ENCODE assay signal across 18 cellular contexts in the genomic region with DNA sequence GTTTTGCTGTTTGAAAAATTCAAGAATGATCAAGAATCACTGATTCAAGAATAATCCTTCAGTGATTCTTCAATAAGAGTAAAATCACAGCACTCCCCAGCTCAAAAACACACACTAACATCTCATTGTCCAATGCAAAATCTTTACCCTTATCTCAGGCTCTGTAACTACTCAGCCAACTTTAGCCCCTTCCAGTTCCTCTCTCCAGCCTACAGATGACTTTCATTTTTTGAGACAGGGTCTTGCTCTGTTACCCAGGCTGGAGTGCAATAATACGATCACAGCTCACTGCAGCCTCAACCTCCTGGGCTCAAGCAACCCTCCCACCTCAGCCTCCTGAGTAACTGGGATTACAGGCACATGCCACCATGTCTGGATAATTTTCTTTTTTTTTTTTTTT. TPM values are rescaled to one million over a fixed set of nuclear protein-coding genes. Genes with fewer than 3 reads are reported as not detected.
DNase-seq lines count a peak whose midpoint lies in the region; ATAC-seq, FAIRE-seq and TF ChIP-seq lines count a peak whose summit lies in the region.
"Had no signal": no experiment of that assay in that cellular context is flagged by ENCODE, and none has a peak within 500 bp of the region (broad histone marks: within the 10 kb centered on the region; RNA-seq: fewer than 3 reads in every experiment).

No MANE protein-coding gene starts in this region.

- no peaks in the 10 kb centered on the region for H3K9me2 ChIP-seq in SK-N-SH

- H3K4me1 ChIP-seq in SK-N-SH (ENCODE audit: control insufficient read depth in 1 of 2, insufficient read depth in 2 of 2, low read depth in 1 of 2, low read length in 1 of 2), result peaks cover 13 to 16% of the 10 kb centered on the region in 2 experiments; a peak in 1 of 4 replicates
- H3K4me1 ChIP-seq in CD8-positive, alpha-beta T cell (ENCODE audit: insufficient read depth, low read length), result peaks cover 38% of the 10 kb centered on the region
- H3K4me1 ChIP-seq in effector memory CD4-positive, alpha-beta T cell (ENCODE audit: control insufficient read depth, insufficient read depth, low read length, poor library complexity, severe bottlenecking), result peaks cover 20% of the 10 kb centered on the region
- H3K4me1 ChIP-seq: SJCRH30 had no signal

- peaks cover 93% of the 10 kb centered on the region for H3K79me2 ChIP-seq in SK-N-SH (ENCODE audit: insufficient read depth)

- H3K9me3 ChIP-seq in SK-N-SH, result no peaks in the 10 kb centered on the region
- no peaks in the 10 kb centered on the region for H3K9me3 ChIP-seq in CD8-positive, alpha-beta T cell (ENCODE audit: low read length)
- H3K9me3 ChIP-seq in effector memory CD4-positive, alpha-beta T cell (ENCODE audit: control insufficient read depth, low read length), result no peaks in the 10 kb centered on the region
- H3K9me3 ChIP-seq: BLaER1 treated with 17β-estradiol and CSF1 and Interleukin-3, amounts not matched to agents 10 nM and 100 nM had no signal

- 0 out of 2 replicates have a peak overlapping the region, but pooled peaks have one; percentile 37 for H3K4me2 ChIP-seq in SK-N-SH

- H3K9me3 Mint-ChIP-seq in CD8-positive, alpha-beta T cell, result no peaks in the 10 kb centered on the region
- no peaks in the 10 kb centered on the region for H3K9me3 Mint-ChIP-seq in central memory CD8-positive, alpha-beta T cell
- no peaks in the 10 kb centered on the region for H3K9me3 Mint-ChIP-seq in osteocyte (ENCODE audit: unreplicated experiment)
- H3K9me3 Mint-ChIP-seq: activated naive CD4-positive, alpha-beta T cell treated with anti-CD3 and anti-CD28 coated beads, Interleukin-2, amount 10 ng/mL, durations not matched to agents 7 days and 5 days; nephron had no signal

- H3K27me3 Mint-ChIP-seq in CD8-positive, alpha-beta T cell (ENCODE audit: low read depth), result no peaks in the 10 kb centered on the region
- no peaks in the 10 kb centered on the region for H3K27me3 Mint-ChIP-seq in central memory CD8-positive, alpha-beta T cell
- no peaks in the 10 kb centered on the region for H3K27me3 Mint-ChIP-seq in osteocyte (ENCODE audit: unreplicated experiment)
- H3K27me3 Mint-ChIP-seq: activated naive CD4-positive, alpha-beta T cell treated with anti-CD3 and anti-CD28 coated beads, Interleukin-2, amount 10 ng/mL, durations not matched to agents 7 days and 5 days had no signal

- ATAC-seq in SK-N-SH treated with all-trans-retinoic acid at 6 μM for 48 hours (no peak), GM21786 (IDR thresholded peaks at IDR 0.05; ENCODE audit: unreplicated experiment) (no peak)
- ATAC-seq in CD8-positive, alpha-beta T cell, result no peak
- ATAC-seq in central memory CD8-positive, alpha-beta T cell (replicated peaks; ENCODE audit: extremely low read depth, poor library complexity, severe bottlenecking), result no peak

- no peak for TF ChIP-seq EP300 in SK-N-SH (IDR thresholded peaks at IDR 0.05; ENCODE audit: borderline replicate concordance in 1 of 2, low read depth in 1 of 2, low read length in 1 of 2)

- no peak for FAIRE-seq in D721Med (lab: Jason Lieb, UNC)
- FAIRE-seq: TTC549 had no signal

- H3K9ac ChIP-seq in SK-N-SH, result no peak overlapping the region
- H3K9ac ChIP-seq: BLaER1 treated with 17β-estradiol and CSF1 and Interleukin-3, amounts not matched to agents 10 nM and 100 nM; GM23248 had no signal

- POLR2A ChIA-PET in SK-N-SH (lab: Yijun Ruan, JAX), result no interaction called here
- POLR2A ChIA-PET in CD8-positive, alpha-beta T cell (lab: Charles Lee), result interaction anchor here (1.5 to 2.5 kb wide), 2 partner anchors 14 to 26 kb away, joined by 3 to 15 read pairs; partner anchors contain the start of gene STAT3

- no peak overlapping the region for H3K4me3 ChIP-seq in SK-N-SH (ENCODE audit: low read depth in 2 of 2, low read length in 1 of 2)
- H3K4me3 ChIP-seq in CD8-positive, alpha-beta T cell (ENCODE audit: low read depth, low read length), result no peak overlapping the region
- no peak overlapping the region for H3K4me3 ChIP-seq in effector memory CD4-positive, alpha-beta T cell (ENCODE audit: insufficient read depth, low read depth, low read length, poor library complexity, severe bottlenecking)
- H3K4me3 ChIP-seq: BLaER1 treated with 17β-estradiol and CSF1 and Interleukin-3, amounts not matched to agents 10 nM and 100 nM; GM23248; SJCRH30 had no signal

- H4K20me1 ChIP-seq in SK-N-SH (ENCODE audit: insufficient read depth), result peaks cover 85% of the 10 kb centered on the region

- peaks cover 40% of the 10 kb centered on the region for H3F3A ChIP-seq in SK-N-SH (replicated peaks; ENCODE audit: insufficient read depth)

- WGBS in SK-N-SH (ENCODE audit: low lambda C conversion rate), result 100% methylated on average over 1 of the region's 1 CpG

- no peaks in the 10 kb centered on the region for H3K27me3 ChIP-seq in SK-N-SH (ENCODE audit: insufficient read depth)
- H3K27me3 ChIP-seq in CD8-positive, alpha-beta T cell (ENCODE audit: insufficient read depth, low read length), result no peaks in the 10 kb centered on the region
- no peaks in the 10 kb centered on the region for H3K27me3 ChIP-seq in effector memory CD4-positive, alpha-beta T cell (replicated peaks; ENCODE audit: control insufficient read depth, insufficient read depth, low read length, poor library complexity, severe bottlenecking)
- H3K27me3 ChIP-seq: BLaER1 treated with 17β-estradiol and CSF1 and Interleukin-3, amounts not matched to agents 10 nM and 100 nM; SJCRH30 had no signal

- H3K27ac Mint-ChIP-seq in CD8-positive, alpha-beta T cell, result peak overlapping the region; percentile 9
- H3K27ac Mint-ChIP-seq in central memory CD8-positive, alpha-beta T cell (ENCODE audit: low read depth), result peak overlapping the region; percentile 0
- peak overlapping the region; percentile 92 for H3K27ac Mint-ChIP-seq in osteocyte (ENCODE audit: unreplicated experiment)
- H3K27ac Mint-ChIP-seq: endodermal cell, nephron had no signal

- CTCF ChIA-PET in SK-N-SH (lab: Yijun Ruan, JAX), result interaction anchor here (1.6 kb wide), 1 partner anchor 41 kb away, joined by 3 read pairs; no protein-coding TSS in a partner anchor
- CTCF ChIA-PET in CD8-positive, alpha-beta T cell (lab: Charles Lee), result interaction anchor here (0.6 kb wide), 1 partner anchor 11 kb away, joined by 3 read pairs; no protein-coding TSS in a partner anchor

- TF ChIP-seq CTCF in SK-N-SH (IDR thresholded peaks at IDR 0.05), result no peak
- no peak for TF ChIP-seq CTCF in CD8-positive, alpha-beta T cell (IDR thresholded peaks at IDR 0.05)
- no peak for TF ChIP-seq CTCF in osteocyte (IDR thresholded peaks at IDR 0.05)
- no peak for TF ChIP-seq CTCF in D721Med (IDR thresholded peaks at IDR 0.05; ENCODE audit: insufficient read depth, missing control alignments)

- DNase-seq in SK-N-SH, result no peak
- DNase-seq in CD8-positive, alpha-beta T cell, result no peak
- DNase-seq in central memory CD8-positive, alpha-beta T cell (ENCODE audit: low spot score in 2 of 2), result no peak
- no peak for DNase-seq in osteocyte (ENCODE audit: extremely low spot score, unreplicated experiment)
- no peak for DNase-seq in D721Med (ENCODE audit: insufficient read length, low spot score)
- no peak for DNase-seq in effector memory CD4-positive, alpha-beta T cell
- DNase-seq: activated CD4-positive, alpha-beta T cell treated with anti-CD3 and anti-CD28 coated beads, Interleukin-2, amount 50 U/mL, for 48 hours; activated naive CD4-positive, alpha-beta T cell treated with anti-CD3 and anti-CD28 coated beads, Interleukin-2, amount 10 ng/mL, durations not matched to agents 7 days and 5 days; endodermal cell; foreskin fibroblast; GM23248; NCI-H1694 treated with DMSO at 0.1 percent for 48 hours; SJCRH30 had no signal

- intact Hi-C loops in CD8-positive, alpha-beta T cell (cut with DNase I, micrococcal nuclease), result no loop called here

- peaks cover 0 to 6% of the 10 kb centered on the region in 2 experiments for H3K36me3 ChIP-seq in SK-N-SH (replicated peaks in 1 of 2; ENCODE audit: control insufficient read depth in 1 of 2, insufficient read depth in 2 of 2, low read length in 1 of 2)
- no peaks in the 10 kb centered on the region for H3K36me3 ChIP-seq in CD8-positive, alpha-beta T cell (ENCODE audit: insufficient read depth, low read length)
- H3K36me3 ChIP-seq in effector memory CD4-positive, alpha-beta T cell (ENCODE audit: control insufficient read depth, insufficient read depth, low read length), result no peaks in the 10 kb centered on the region
- H3K36me3 ChIP-seq: SJCRH30 had no signal

- H2AFZ ChIP-seq in SK-N-SH (ENCODE audit: low read depth), result no peak overlapping the region
- H2AFZ ChIP-seq: GM23248 had no signal

- peaks cover 71% of the 10 kb centered on the region for H3K4me1 Mint-ChIP-seq in CD8-positive, alpha-beta T cell (ENCODE audit: low read depth)
- H3K4me1 Mint-ChIP-seq in central memory CD8-positive, alpha-beta T cell, result peaks cover 70% of the 10 kb centered on the region
- H3K4me1 Mint-ChIP-seq in osteocyte (ENCODE audit: unreplicated experiment), result peaks cover 95% of the 10 kb centered on the region

- peaks cover 44% of the 10 kb centered on the region for H3K36me3 Mint-ChIP-seq in CD8-positive, alpha-beta T cell
- H3K36me3 Mint-ChIP-seq in central memory CD8-positive, alpha-beta T cell (ENCODE audit: insufficient read depth), result peaks cover 6% of the 10 kb centered on the region
- H3K36me3 Mint-ChIP-seq in osteocyte (ENCODE audit: unreplicated experiment), result no peaks in the 10 kb centered on the region

- H3K27ac ChIP-seq in SK-N-SH (ENCODE audit: low read depth in 2 of 2, low read length in 1 of 2), result peak overlapping the region in 1 of 2 experiments; percentile 86; a peak in 1 of 4 replicates
- no peak overlapping the region for H3K27ac ChIP-seq in CD8-positive, alpha-beta T cell (ENCODE audit: low read depth, low read length)
- no peak overlapping the region for H3K27ac ChIP-seq in effector memory CD4-positive, alpha-beta T cell (ENCODE audit: insufficient read depth, low read length, poor library complexity, severe bottlenecking)
- H3K27ac ChIP-seq: BLaER1 treated with 17β-estradiol and CSF1 and Interleukin-3, amounts not matched to agents 10 nM and 100 nM; SJCRH30 had no signal

- TF ChIP-seq RAD21 in SK-N-SH (IDR thresholded peaks at IDR 0.05; ENCODE audit: low read length), result no peak

- no peak overlapping the region for H3K4me3 Mint-ChIP-seq in CD8-positive, alpha-beta T cell
- no peak overlapping the region for H3K4me3 Mint-ChIP-seq in central memory CD8-positive, alpha-beta T cell
- peak overlapping the region; percentile 54 for H3K4me3 Mint-ChIP-seq in osteocyte (ENCODE audit: unreplicated experiment)
- H3K4me3 Mint-ChIP-seq: activated naive CD4-positive, alpha-beta T cell treated with anti-CD3 and anti-CD28 coated beads, Interleukin-2, amount 10 ng/mL, durations not matched to agents 7 days and 5 days; endodermal cell; nephron had no signal

TF ChIP-seq in SK-N-SH treated with all-trans-retinoic acid at 6 μM for 48 hours, 23 proteins besides CTCF, POLR2A, EP300 and RAD21 (continues in another document):
- no peak for TF ChIP-seq TCF4 (CRISPR knock-in tag; IDR thresholded peaks at IDR 0.05; ENCODE audit: borderline replicate concordance)

RNA-seq across cellular contexts. Expression of gene STAT3, which starts 25.0 kb away (rescaled TPM):
- 35.7 and 38.7 TPM in 2 replicates for polyA plus RNA-seq in SK-N-SH (2012; rRNA removed)
- 25.5 and 29.1 TPM in 2 replicates for polyA plus RNA-seq in SK-N-SH (2012; cell fraction: cytosol; rRNA removed)
- polyA plus RNA-seq in SK-N-SH (2012; cell fraction: nucleus; rRNA removed), result 90.7 and 99.3 TPM in 2 replicates
- 100 to 1,000 TPM; 338 to 343 TPM for total RNA-seq in CD8-positive, alpha-beta T cell
- total RNA-seq in osteocyte, result 280 and 281 TPM in 2 replicates

RNA-seq across cellular contexts. Expression of gene CAVIN1, which starts 59.8 kb away (rescaled TPM):
- polyA plus RNA-seq in SK-N-SH (2012; rRNA removed), result 264 and 290 TPM in 2 replicates
- polyA plus RNA-seq in SK-N-SH (2012; cell fraction: cytosol; rRNA removed), result 172 and 212 TPM in 2 replicates
- polyA plus RNA-seq in SK-N-SH (2012; cell fraction: nucleus; rRNA removed), result 169 and 174 TPM in 2 replicates
- not detected for total RNA-seq in CD8-positive, alpha-beta T cell
- 487 and 510 TPM in 2 replicates for total RNA-seq in osteocyte

Comparison
In these comparisons a context has a peak if more than half of its experiments do, and no peak if none do; other contexts are left out.
1. H3K27ac Mint-ChIP-seq: peak in every context shown above with its lines; median percentile 92 in osteocyte; 9 in CD8-positive, alpha-beta T cell; 0 in central memory CD8-positive, alpha-beta T cell.
2. RNA of gene CAVIN1, which starts 59.8 kb away (total RNA-seq): 487 to 510 TPM in osteocyte; not detected in CD8-positive, alpha-beta T cell; every median in the first group is over 100 times any median in the second.